ENCODE assay signal across 12 cellular contexts in the genomic region with DNA sequence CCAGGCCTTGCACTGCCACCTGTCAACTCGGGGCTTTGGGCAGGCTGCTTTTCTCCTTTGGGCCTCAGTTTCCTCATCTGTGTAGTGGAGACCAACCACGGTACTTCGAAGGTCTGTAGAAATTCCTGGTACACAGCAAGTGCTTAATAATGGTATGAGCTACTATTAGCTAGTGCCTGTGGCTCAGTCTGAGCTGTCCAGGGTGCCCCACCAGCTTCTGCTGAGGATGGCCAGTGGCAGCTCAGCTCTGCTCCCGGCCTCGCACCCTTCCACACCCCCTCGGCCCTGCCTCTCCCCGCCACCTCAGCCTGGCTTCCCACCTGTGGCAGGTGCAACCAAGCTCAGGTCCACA. TPM values are rescaled to one million over a fixed set of nuclear protein-coding genes. Genes with fewer than 3 reads are reported as not detected.
DNase-seq lines count a peak whose midpoint lies in the region; FAIRE-seq and TF ChIP-seq lines count a peak whose summit lies in the region.
"Had no signal": no experiment of that assay in that cellular context is flagged by ENCODE, and none has a peak within 500 bp of the region (broad histone marks: within the 10 kb centered on the region; RNA-seq: fewer than 3 reads in every experiment).

No MANE protein-coding gene starts in this region.

- no peaks in the 10 kb centered on the region for H3K9me3 Mint-ChIP-seq in IgD-negative memory B cell
- H3K9me3 Mint-ChIP-seq: activated naive CD8-positive, alpha-beta T cell treated with anti-CD3 and anti-CD28 coated beads, Interleukin-2, amount 10 ng/mL, durations not matched to agents 7 days and 5 days had no signal

- H3K27me3 ChIP-seq in BLaER1 (no peaks in the 10 kb centered on the region), duodenal mucosa (ENCODE audit: control insufficient read depth in 1 of 2, insufficient read depth in 2 of 2, low read length in 2 of 2) (no peaks in the 10 kb centered on the region), neutrophil (no peaks in the 10 kb centered on the region)
- H3K27me3 ChIP-seq: hepatocyte, testis had no signal

- peak overlapping the region; percentile 64 to 88 (median 81) for H3K27ac Mint-ChIP-seq in IgD-negative memory B cell
- H3K27ac Mint-ChIP-seq: activated naive CD8-positive, alpha-beta T cell treated with anti-CD3 and anti-CD28 coated beads, Interleukin-2, amount 10 ng/mL, durations not matched to agents 7 days and 5 days had no signal

- H3K4me3 ChIP-seq in BLaER1 = peak overlapping the region; percentile 34; the same call in 1 of the 2 replicates
- H3K4me3 ChIP-seq in duodenal mucosa (ENCODE audit: low read depth in 1 of 2, low read length in 2 of 2) = no peak overlapping the region
- peak overlapping the region; percentile 49 to 60 for H3K4me3 ChIP-seq in neutrophil (ENCODE audit: low read depth in 1 of 2, low read length in 1 of 2)
- H3K4me3 ChIP-seq in kidney (ENCODE audit: low read length in 2 of 2) = no peak overlapping the region
- H3K4me3 ChIP-seq: hepatocyte, testis had no signal

- H3K4me2 ChIP-seq in BLaER1 = peak overlapping the region; percentile 86
- H3K4me2 ChIP-seq: hepatocyte had no signal

- intact Hi-C loops in kidney (cut with DNase I) = no loop called here

- H3K9ac ChIP-seq in BLaER1 (peak overlapping the region; percentile 74), duodenal mucosa (ENCODE audit: low read depth in 1 of 2, low read length in 2 of 2) (peak overlapping the region in 1 of 2 donors; percentile 23), kidney (ENCODE audit: low read length in 2 of 2) (no peak overlapping the region)

- H3K9me3 ChIP-seq in BLaER1 = peaks cover under 1% of the 10 kb centered on the region; the same call in 1 of the 2 replicates
- H3K9me3 ChIP-seq in duodenal mucosa (ENCODE audit: control insufficient read depth in 1 of 2, low read length in 2 of 2) = no peaks in the 10 kb centered on the region
- H3K9me3 ChIP-seq in neutrophil = no peaks in the 10 kb centered on the region
- no peaks in the 10 kb centered on the region for H3K9me3 ChIP-seq in kidney (ENCODE audit: control insufficient read depth in 1 of 2, low read length in 2 of 2)
- H3K9me3 ChIP-seq: testis had no signal

- H3K36me3 Mint-ChIP-seq in IgD-negative memory B cell = peaks cover 2% of the 10 kb centered on the region
- H3K36me3 Mint-ChIP-seq: activated naive CD8-positive, alpha-beta T cell treated with anti-CD3 and anti-CD28 coated beads, Interleukin-2, amount 10 ng/mL, durations not matched to agents 7 days and 5 days had no signal

- H4K20me1 ChIP-seq in BLaER1 = no peaks in the 10 kb centered on the region

- no peaks in the 10 kb centered on the region for H3K36me3 ChIP-seq in BLaER1
- no peaks in the 10 kb centered on the region for H3K36me3 ChIP-seq in duodenal mucosa (ENCODE audit: control insufficient read depth in 1 of 2, insufficient read depth in 2 of 2, low read length in 2 of 2)
- no peaks in the 10 kb centered on the region for H3K36me3 ChIP-seq in neutrophil
- no peaks in the 10 kb centered on the region for H3K36me3 ChIP-seq in kidney (ENCODE audit: control insufficient read depth in 1 of 2, insufficient read depth in 2 of 2, low read length in 2 of 2)

- no peak for FAIRE-seq in kidney (lab: Jason Lieb, UNC)

- TF ChIP-seq CTCF in neutrophil (IDR thresholded peaks at IDR 0.05) = no peak
- no peak for TF ChIP-seq CTCF in kidney (IDR thresholded peaks at IDR 0.05; ENCODE audit: borderline replicate concordance, extremely low read depth, insufficient read depth)

- no peaks in the 10 kb centered on the region for H3K27me3 Mint-ChIP-seq in IgD-negative memory B cell

- H3K4me3 Mint-ChIP-seq in IgD-negative memory B cell = peak overlapping the region; percentile 31 to 90 (median 68)

- peaks cover 39 to 42% (median 40%) of the 10 kb centered on the region in 3 donors for H3K4me1 Mint-ChIP-seq in IgD-negative memory B cell

- DNase-seq in COR-L47 (lab: John Stamatoyannopoulos, UW) (no peak), SIG-M5 (lab: John Stamatoyannopoulos, UW) (no peak), kidney (no peak)
- DNase-seq in activated CD4-positive, alpha-beta T cell treated with anti-CD3 and anti-CD28 coated beads for 48 hours = no peak
- DNase-seq: activated naive CD8-positive, alpha-beta T cell treated with anti-CD3 and anti-CD28 coated beads, Interleukin-2, amount 10 ng/mL, durations not matched to agents 7 days and 5 days; NCI-H1048 had no signal

- H3K27ac ChIP-seq in BLaER1 (peak overlapping the region; percentile 90), duodenal mucosa (ENCODE audit: low read depth, low read length) (peak overlapping the region; percentile 34), neutrophil (peak overlapping the region; percentile 93), kidney (ENCODE audit: low read depth in 2 of 2, low read length in 2 of 2) (peak overlapping the region in 1 of 2 donors; percentile 53)
- H3K27ac ChIP-seq: hepatocyte, testis had no signal

- H3K4me1 ChIP-seq in BLaER1 (peaks cover 81% of the 10 kb centered on the region), duodenal mucosa (ENCODE audit: control insufficient read depth in 1 of 2, insufficient read depth in 2 of 2, low read length in 2 of 2) (peaks cover 6 to 16% of the 10 kb centered on the region in 2 donors), neutrophil (ENCODE audit: control insufficient read depth in 1 of 2, insufficient read depth in 1 of 2, low read depth in 1 of 2, low read length in 1 of 2) (peaks cover 72 to 78% of the 10 kb centered on the region in 2 experiments), kidney (ENCODE audit: control insufficient read depth in 1 of 2, insufficient read depth in 1 of 2, low read depth in 1 of 2, low read length in 2 of 2) (peaks cover 0 to 8% of the 10 kb centered on the region in 2 donors)
- H3K4me1 ChIP-seq: testis had no signal

RNA-seq across cellular contexts. Expression of gene PLCG2, which starts 26.2 kb away (rescaled TPM):
- polyA plus RNA-seq in IgD-negative memory B cell = 123 TPM
- total RNA-seq in kidney = 50.7 TPM
- polyA plus RNA-seq in kidney (ENCODE audit: insufficient read depth, low read depth, low replicate concordance) = 55.6 TPM

Comparison
In these comparisons a context has a peak if more than half of its experiments do, and no peak if none do; other contexts are left out.
1. H3K4me3 ChIP-seq: peak in BLaER1 (single experiment) and neutrophil (2 of 2); none in duodenal mucosa (0 of 2) and kidney (0 of 2).